ENCODE assay signal across 8 cellular contexts in the genomic region with DNA sequence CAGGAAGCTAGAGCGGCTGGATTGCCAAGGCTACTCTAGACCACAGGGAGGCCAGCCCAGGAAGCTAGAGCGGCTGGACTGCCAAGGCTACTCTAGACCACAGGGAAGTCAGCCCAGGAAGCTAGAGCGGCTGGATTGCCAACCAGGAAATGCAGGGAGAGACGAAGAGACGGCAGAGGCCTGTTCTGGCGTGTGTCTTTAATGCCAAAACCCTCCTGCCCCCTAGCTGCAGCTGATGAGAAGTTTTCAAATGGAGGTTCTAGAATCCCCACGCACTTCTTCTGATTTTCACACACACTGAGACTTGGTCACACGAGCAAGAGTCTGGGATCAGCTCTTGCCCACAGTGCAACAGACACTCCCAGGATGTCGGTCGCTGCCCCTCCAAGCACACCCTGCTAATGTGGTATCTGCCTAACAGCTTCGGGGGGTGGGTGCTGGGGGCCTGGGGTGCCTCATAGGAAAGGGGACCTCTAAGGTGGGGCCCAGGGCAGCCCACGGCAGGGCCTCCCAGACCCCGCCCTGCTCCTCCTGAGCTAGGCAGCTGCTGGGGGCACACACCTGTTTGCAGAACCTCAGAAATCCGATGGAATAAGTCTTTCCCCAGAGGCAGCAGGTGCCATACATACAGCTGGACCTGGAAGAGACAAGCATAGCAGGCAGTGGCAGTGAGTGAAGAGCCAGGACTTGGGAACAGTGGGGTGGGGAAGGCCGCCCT. TPM values are rescaled to one million over a fixed set of nuclear protein-coding genes. Genes with fewer than 3 reads are reported as not detected.
DNase-seq lines count a peak whose midpoint lies in the region; ATAC-seq and TF ChIP-seq lines count a peak whose summit lies in the region.

No MANE protein-coding gene starts in this region.

- CTCF ChIA-PET in activated CD4-positive, alpha-beta memory T cell treated with anti-CD3 and anti-CD28 coated beads for 36 hours (lab: Charles Lee) = interaction anchor here (0.6 to 3.1 kb wide), 14 partner anchors 11 to 664 kb away, joined by 3 to 37 read pairs (median 6); partner anchors contain the start of gene PICK1

- H3K27ac ChIP-seq in fibroblast of lung (ENCODE audit: insufficient read depth, low read length) = peak overlapping the region; percentile 2

- peaks cover 7% of the 10 kb centered on the region for H3K4me1 ChIP-seq in fibroblast of lung (ENCODE audit: control insufficient read depth, extremely low read depth, insufficient read depth, low read length)

- H3K27ac Mint-ChIP-seq in activated CD4-positive, alpha-beta memory T cell treated with anti-CD3 and anti-CD28 coated beads for 36 hours = no peak overlapping the region
- H3K27ac Mint-ChIP-seq in osteocyte (ENCODE audit: unreplicated experiment) = peak overlapping the region; percentile 3

- H3K27me3 ChIP-seq in fibroblast of lung (ENCODE audit: control insufficient read depth, insufficient read depth, low read length) = no peaks in the 10 kb centered on the region

- peaks cover 3% of the 10 kb centered on the region for H3K4me1 Mint-ChIP-seq in activated CD4-positive, alpha-beta memory T cell treated with anti-CD3 and anti-CD28 coated beads for 36 hours (ENCODE audit: low read depth)
- peaks cover 8% of the 10 kb centered on the region for H3K4me1 Mint-ChIP-seq in osteocyte (ENCODE audit: unreplicated experiment)

- peak; percentile 67 for DNase-seq in CMK (ENCODE audit: low read depth)
- DNase-seq in KBM-7 = peak; percentile 78
- peak; percentile 66 for DNase-seq in activated CD4-positive, alpha-beta memory T cell treated with anti-CD3 and anti-CD28 coated beads for 36 hours
- peak in 1 of 2 donors; percentile 47 for DNase-seq in fibroblast of lung (ENCODE audit: low read depth in 2 of 2)
- no peak for DNase-seq in osteocyte (ENCODE audit: extremely low spot score, unreplicated experiment)
- DNase-seq in HPDE6-E6E7 (ENCODE audit: extremely low spot score) = no peak
- no peak for DNase-seq in NCI-H2227 treated with DMSO at 0.1 percent for 48 hours (lab: John Stamatoyannopoulos, UW)

- in situ Hi-C loops in KBM-7 (cut with MboI; ENCODE audit: low pct_unique_long_range_greater_than_20kb, low sequenced_read_pairs) = no loop called here

- H3K9me3 ChIP-seq in fibroblast of lung (ENCODE audit: control insufficient read depth, insufficient read depth, low read depth, low read length) = no peaks in the 10 kb centered on the region

- H2AFZ ChIP-seq in fibroblast of lung (ENCODE audit: low read length) = no peak overlapping the region

- H3K36me3 Mint-ChIP-seq in activated CD4-positive, alpha-beta memory T cell treated with anti-CD3 and anti-CD28 coated beads for 36 hours = peaks cover 15% of the 10 kb centered on the region
- peaks cover 31% of the 10 kb centered on the region for H3K36me3 Mint-ChIP-seq in osteocyte (ENCODE audit: unreplicated experiment)

- TF ChIP-seq CTCF in fibroblast of lung (conservative IDR thresholded peaks at IDR 0.05 in 1 of 2, IDR thresholded peaks at IDR 0.05 in 1 of 2; ENCODE audit: low read depth in 1 of 2, low read length in 2 of 2) = peak in 1 of 2 donors; percentile 32
- peak; percentile 40 for TF ChIP-seq CTCF in osteocyte (IDR thresholded peaks at IDR 0.05)

- no peak for ATAC-seq in GM21529 (IDR thresholded peaks at IDR 0.05; ENCODE audit: unreplicated experiment)

- peaks cover 33% of the 10 kb centered on the region for H3K36me3 ChIP-seq in fibroblast of lung (ENCODE audit: control insufficient read depth, insufficient read depth, low read length)

- H3K4me3 ChIP-seq in fibroblast of lung (replicated peaks in 1 of 4; ENCODE audit: control extremely low read depth in 1 of 4, insufficient read depth in 1 of 4, low read depth in 3 of 4, low read length in 4 of 4) = no peak overlapping the region

- intact Hi-C loops in activated CD4-positive, alpha-beta memory T cell treated with anti-CD3 and anti-CD28 coated beads for 36 hours (cut with micrococcal nuclease) = loop anchor here (1.0 to 2.0 kb wide), 2 partner anchors 116 to 129 kb away; no protein-coding TSS in a partner anchor

- H3K4me3 Mint-ChIP-seq in activated CD4-positive, alpha-beta memory T cell treated with anti-CD3 and anti-CD28 coated beads for 36 hours = no peak overlapping the region
- no peak overlapping the region for H3K4me3 Mint-ChIP-seq in osteocyte (ENCODE audit: unreplicated experiment)

- no peaks in the 10 kb centered on the region for H3K79me2 ChIP-seq in fibroblast of lung (ENCODE audit: control insufficient read depth, insufficient read depth, low read length)

- H3K4me2 ChIP-seq in fibroblast of lung (ENCODE audit: extremely low read depth, insufficient read depth, low read length) = no peak overlapping the region

- POLR2A ChIA-PET in activated CD4-positive, alpha-beta memory T cell treated with anti-CD3 and anti-CD28 coated beads for 36 hours (lab: Charles Lee) = interaction anchor here (0.5 kb wide), 1 partner anchor 423 kb away, joined by 3 read pairs; no protein-coding TSS in a partner anchor

- H4K20me1 ChIP-seq in fibroblast of lung (ENCODE audit: control insufficient read depth, extremely low read depth, insufficient read depth, low read length) = no peaks in the 10 kb centered on the region

- no peak overlapping the region for H3K9ac ChIP-seq in fibroblast of lung (ENCODE audit: insufficient read depth, low read length)

- no peaks in the 10 kb centered on the region for H3K9me3 Mint-ChIP-seq in activated CD4-positive, alpha-beta memory T cell treated with anti-CD3 and anti-CD28 coated beads for 36 hours
- no peaks in the 10 kb centered on the region for H3K9me3 Mint-ChIP-seq in osteocyte (ENCODE audit: unreplicated experiment)

- H3K27me3 Mint-ChIP-seq in activated CD4-positive, alpha-beta memory T cell treated with anti-CD3 and anti-CD28 coated beads for 36 hours = no peaks in the 10 kb centered on the region
- H3K27me3 Mint-ChIP-seq in osteocyte (ENCODE audit: unreplicated experiment) = no peaks in the 10 kb centered on the region

RNA-seq across cellular contexts. Expression of gene MAFF, which starts 28.5 kb away (rescaled TPM):
- total RNA-seq in activated CD4-positive, alpha-beta memory T cell treated with anti-CD3 and anti-CD28 coated beads for 36 hours = 10 to 100 TPM; 15.5 to 15.9 TPM
- 20.5 and 26.3 TPM in 2 replicates for total RNA-seq in fibroblast of lung
- polyA plus RNA-seq in fibroblast of lung = 8.8 and 18.5 TPM in 2 replicates
- polyA plus RNA-seq in fibroblast of lung (2012) = 13.1 and 24.4 TPM in 2 replicates
- 4.9 and 10.7 TPM in 2 replicates for polyA minus RNA-seq in fibroblast of lung (ENCODE audit: low replicate concordance)
- total RNA-seq in osteocyte = 9.9 and 17.0 TPM in 2 replicates

RNA-seq across cellular contexts. Expression of gene TMEM184B, which starts 42.5 kb away (rescaled TPM):
- total RNA-seq in activated CD4-positive, alpha-beta memory T cell treated with anti-CD3 and anti-CD28 coated beads for 36 hours = 10 to 100 TPM; 24.4 to 26.6 TPM
- total RNA-seq in fibroblast of lung = 19.5 and 28.2 TPM in 2 replicates
- polyA plus RNA-seq in fibroblast of lung = 37.2 and 40.3 TPM in 2 replicates
- 55.8 and 60.3 TPM in 2 replicates for polyA plus RNA-seq in fibroblast of lung (2012)
- polyA minus RNA-seq in fibroblast of lung (ENCODE audit: low replicate concordance) = 82.2 and 114 TPM in 2 replicates
- total RNA-seq in osteocyte = 88.0 and 90.5 TPM in 2 replicates

RNA-seq across cellular contexts. Expression of gene PLA2G6, which starts 48.6 kb away (rescaled TPM):
- 10 to 100 TPM; 63.7 to 69.5 TPM for total RNA-seq in activated CD4-positive, alpha-beta memory T cell treated with anti-CD3 and anti-CD28 coated beads for 36 hours
- 24.9 and 29.9 TPM in 2 replicates for total RNA-seq in fibroblast of lung
- polyA plus RNA-seq in fibroblast of lung = 4.4 and 4.8 TPM in 2 replicates
- 3.2 and 5.1 TPM in 2 replicates for polyA plus RNA-seq in fibroblast of lung (2012)
- 24.8 and 39.5 TPM in 2 replicates for polyA minus RNA-seq in fibroblast of lung (ENCODE audit: low replicate concordance)
- total RNA-seq in osteocyte = 41.6 and 48.8 TPM in 2 replicates

Comparison
In these comparisons a context has a peak if more than half of its experiments do, and no peak if none do; other contexts are left out.
1. DNase-seq: peak in CMK (single experiment), KBM-7 (single experiment) and activated CD4-positive, alpha-beta memory T cell treated with anti-CD3 and anti-CD28 coated beads for 36 hours (single experiment); none in osteocyte (single experiment), HPDE6-E6E7 (single experiment) and NCI-H2227 treated with DMSO at 0.1 percent for 48 hours (single experiment).